ENCODE assay signal across 11 cellular contexts in the genomic region with DNA sequence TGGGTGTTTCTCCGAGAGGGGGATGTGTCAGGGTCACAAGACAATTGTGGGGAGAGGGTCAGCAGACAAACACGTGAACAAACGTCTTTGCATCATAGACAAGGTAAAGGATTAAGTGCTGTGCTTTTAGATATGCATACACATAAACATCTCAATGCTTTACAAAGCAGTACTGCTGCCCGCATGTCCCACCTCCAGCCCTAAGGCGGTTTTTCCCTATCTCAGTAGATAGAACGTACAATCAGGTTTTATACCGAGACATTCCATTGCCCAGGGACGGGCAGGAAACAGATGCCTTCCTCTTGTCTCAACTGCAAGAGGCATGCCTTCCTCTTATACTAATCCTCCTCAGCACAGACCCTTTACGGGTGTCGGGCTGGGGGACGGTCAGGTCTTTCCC. TPM values are rescaled to one million over a fixed set of nuclear protein-coding genes. Genes with fewer than 3 reads are reported as not detected.
DNase-seq lines count a peak whose midpoint lies in the region; ATAC-seq and TF ChIP-seq lines count a peak whose summit lies in the region.
"Not testable (repeated sequence)": the region's sequence is repeated elsewhere in the genome, so short reads cannot be mapped to it uniquely, and the experiment has no call there.
"Had no signal": no experiment of that assay in that cellular context is flagged by ENCODE, and none has a peak within 500 bp of the region (broad histone marks: within the 10 kb centered on the region; RNA-seq: fewer than 3 reads in every experiment).

No MANE protein-coding gene starts in this region.

- peaks cover 44% of the 10 kb centered on the region for H3K4me1 Mint-ChIP-seq in GM23338
- H3K4me1 Mint-ChIP-seq in endodermal cell = peaks cover 45% of the 10 kb centered on the region
- peaks cover 17% of the 10 kb centered on the region for H3K4me1 Mint-ChIP-seq in neural progenitor cell

- H3K4me2 ChIP-seq in BLaER1 treated with 17β-estradiol and CSF1 and Interleukin-3, amounts not matched to agents 10 nM and 100 nM = peak overlapping the region in 9 of 11 experiments; percentile 33 to 68 (median 55); a peak in 15 of 22 replicates
- not testable (repeated sequence) for H3K4me2 ChIP-seq in GM23338
- H3K4me2 ChIP-seq in hepatocyte (peak overlapping the region; percentile 6), neural progenitor cell (peak overlapping the region; percentile 7)

- not testable (repeated sequence) for TF ChIP-seq CTCF in GM23338 (conservative IDR thresholded peaks at IDR 0.05; ENCODE audit: low read depth in 2 of 2); endodermal cell (conservative IDR thresholded peaks at IDR 0.05); hepatocyte (IDR thresholded peaks at IDR 0.05; ENCODE audit: poor library complexity); neural progenitor cell (IDR thresholded peaks at IDR 0.05); upper lobe of right lung (IDR thresholded peaks at IDR 0.05)

- not testable (repeated sequence) for H3K27me3 Mint-ChIP-seq in GM23338 (ENCODE audit: insufficient read depth, low read depth, poor library complexity); endodermal cell (ENCODE audit: insufficient read depth); neural progenitor cell (ENCODE audit: insufficient read depth, low read depth)

- not testable (repeated sequence) for H3K27me3 ChIP-seq in BLaER1 treated with 17β-estradiol and CSF1 and Interleukin-3, amounts not matched to agents 10 nM and 100 nM; GM23338 (ENCODE audit: insufficient read depth); HUES64 (ENCODE audit: insufficient read depth, low read length); endodermal cell (ENCODE audit: control insufficient read depth, insufficient read depth, low read length, poor library complexity, severe bottlenecking); hepatocyte; upper lobe of right lung
- peaks cover 17% of the 10 kb centered on the region for H3K27me3 ChIP-seq in neural progenitor cell

- intact Hi-C loops in upper lobe of right lung (cut with DNase I) = not testable (repeated sequence)

- peaks cover 21 to 46% (median 36%) of the 10 kb centered on the region in 10 experiments for H3K4me1 ChIP-seq in BLaER1 treated with 17β-estradiol and CSF1 and Interleukin-3, amounts not matched to agents 10 nM and 100 nM
- H3K4me1 ChIP-seq in GM23338 (ENCODE audit: insufficient read depth) (peaks cover 37% of the 10 kb centered on the region), HUES64 (ENCODE audit: insufficient read depth, low read length) (peaks cover 43% of the 10 kb centered on the region), endodermal cell (ENCODE audit: control insufficient read depth, insufficient read depth, low read length) (peaks cover 11% of the 10 kb centered on the region), hepatocyte (ENCODE audit: insufficient read depth) (peaks cover 32% of the 10 kb centered on the region), neural progenitor cell (peaks cover 38% of the 10 kb centered on the region), upper lobe of right lung (peaks cover 17% of the 10 kb centered on the region)

- not testable (repeated sequence) for H3K4me3 Mint-ChIP-seq in GM23338, neural progenitor cell
- H3K4me3 Mint-ChIP-seq in endodermal cell = peak overlapping the region; percentile 31

- H3K36me3 Mint-ChIP-seq in GM23338 (ENCODE audit: low read depth) = peaks cover 31% of the 10 kb centered on the region
- not testable (repeated sequence) for H3K36me3 Mint-ChIP-seq in endodermal cell (ENCODE audit: low read depth); neural progenitor cell

- H3K9me3 ChIP-seq in BLaER1 treated with 17β-estradiol and CSF1 and Interleukin-3, amounts not matched to agents 10 nM and 100 nM (replicated peaks in 1 of 11) = peaks cover 13 to 15% (median 15%) of the 10 kb centered on the region in 11 experiments
- H3K9me3 ChIP-seq in HUES64 (ENCODE audit: insufficient read depth, low read depth, low read length) (peaks cover 16% of the 10 kb centered on the region), endodermal cell (ENCODE audit: control insufficient read depth, low read length) (peaks cover 17% of the 10 kb centered on the region)
- not testable (repeated sequence) for H3K9me3 ChIP-seq in hepatocyte (ENCODE audit: low read depth); neural progenitor cell (ENCODE audit: low read depth); upper lobe of right lung

- not testable (repeated sequence) for H3K27ac Mint-ChIP-seq in GM23338, neural progenitor cell
- peak overlapping the region; percentile 89 for H3K27ac Mint-ChIP-seq in endodermal cell

- H3K36me3 ChIP-seq in BLaER1 treated with 17β-estradiol and CSF1 and Interleukin-3, amounts not matched to agents 10 nM and 100 nM; HUES64 (ENCODE audit: insufficient read depth, low read length); endodermal cell (ENCODE audit: control insufficient read depth, insufficient read depth, low read length); hepatocyte (replicated peaks; ENCODE audit: insufficient read depth, low read depth); neural progenitor cell; upper lobe of right lung: not testable (repeated sequence)
- peaks cover 14% of the 10 kb centered on the region for H3K36me3 ChIP-seq in GM23338 (ENCODE audit: insufficient read depth)

- not testable (repeated sequence) for DNase-seq in GM23338 (ENCODE audit: low spot score); endodermal cell; hepatocyte (ENCODE audit: low spot score); neural progenitor cell (ENCODE audit: low spot score); upper lobe of right lung

- not testable (repeated sequence) for H3K79me2 ChIP-seq in GM23338 (replicated peaks; ENCODE audit: insufficient read depth); hepatocyte; neural progenitor cell (ENCODE audit: low read depth)

- WGBS in HUES64 = 4% methylated on average over 6 of the region's 11 CpGs
- WGBS in endodermal cell (ENCODE audit: insufficient coverage in 1 of 2, insufficient read length in 1 of 2), 2 experiments = 11% methylated on average over 4 of the region's 11 CpGs; no CpG with 5 or more reads in 1 of the 2 experiments
- 13% methylated on average over 8 of the region's 11 CpGs for whole genome bisulfite sequencing in hepatocyte (ENCODE audit: low lambda C conversion rate, missing lambda C conversion rate)

- not testable (repeated sequence) for H3K9ac ChIP-seq in BLaER1 treated with 17β-estradiol and CSF1 and Interleukin-3, amounts not matched to agents 10 nM and 100 nM; endodermal cell (ENCODE audit: extremely low read depth, low read length, poor library complexity, severe bottlenecking); neural progenitor cell
- peak overlapping the region; percentile 74; the same call in 1 of the 2 replicates for H3K9ac ChIP-seq in HUES64 (ENCODE audit: low read depth, low read length)

- not testable (repeated sequence) for H4K20me1 ChIP-seq in BLaER1 treated with 17β-estradiol and CSF1 and Interleukin-3, amounts not matched to agents 10 nM and 100 nM; GM23338 (replicated peaks; ENCODE audit: insufficient read depth); hepatocyte (ENCODE audit: insufficient read depth, poor library complexity, severe bottlenecking); neural progenitor cell (ENCODE audit: low read depth)

- H3F3A ChIP-seq in GM23338 (replicated peaks; ENCODE audit: low read depth) (peaks cover 16% of the 10 kb centered on the region), neural progenitor cell (ENCODE audit: low read depth) (peaks cover 33% of the 10 kb centered on the region)

- not testable (repeated sequence) for H3K27ac ChIP-seq in BLaER1 treated with 17β-estradiol and CSF1 and Interleukin-3, amounts not matched to agents 10 nM and 100 nM; endodermal cell (ENCODE audit: low read depth, low read length); neural progenitor cell
- peak overlapping the region; percentile 100 for H3K27ac ChIP-seq in GM23338 (ENCODE audit: low read depth)
- H3K27ac ChIP-seq in HUES64 (ENCODE audit: low read depth, low read length) = peak overlapping the region; percentile 97; the same call in 1 of the 2 replicates
- H3K27ac ChIP-seq in hepatocyte = peak overlapping the region; percentile 92
- H3K27ac ChIP-seq in upper lobe of right lung = peak overlapping the region; percentile 72

- ATAC-seq in GM23338, upper lobe of right lung: not testable (repeated sequence)

- H3K4me3 ChIP-seq in BLaER1 treated with 17β-estradiol and CSF1 and Interleukin-3, amounts not matched to agents 10 nM and 100 nM; GM23338; HUES64 (ENCODE audit: low read length); hepatocyte; upper lobe of right lung: not testable (repeated sequence)
- peak overlapping the region; percentile 7 for H3K4me3 ChIP-seq in endodermal cell (ENCODE audit: low read length)
- H3K4me3 ChIP-seq in neural progenitor cell = peak overlapping the region; percentile 1

- H2AFZ ChIP-seq in GM23338; hepatocyte; neural progenitor cell (replicated peaks): not testable (repeated sequence)

- H3K9me3 Mint-ChIP-seq in GM23338 = peaks cover 36% of the 10 kb centered on the region
- peaks cover 29% of the 10 kb centered on the region for H3K9me3 Mint-ChIP-seq in endodermal cell
- H3K9me3 Mint-ChIP-seq in neural progenitor cell = not testable (repeated sequence)

- not testable (repeated sequence) for H3K9me2 ChIP-seq in GM23338 (ENCODE audit: insufficient read depth); hepatocyte (replicated peaks; ENCODE audit: insufficient read depth)

RNA-seq across cellular contexts. Expression of gene PLAAT4, which starts 8.5 kb away (rescaled TPM):
- 0.69 and 3.3 TPM in 2 replicates for total RNA-seq in GM23338 (2014; rRNA removed; shearing (Covaris generic))
- polyA plus RNA-seq in GM23338 (2016; fragmentation: Nextera tagmentation; extraction: Ambion mirVana) (4.6 and 5.0 TPM in 2 replicates), hepatocyte (7.9 and 16.0 TPM in 2 replicates)
- polyA plus RNA-seq in HUES64 (2013, experiment 1 of 2) = 1.3 TPM
- 0.76 TPM for polyA plus RNA-seq in HUES64 (2013, experiment 2 of 2)
- total RNA-seq in endodermal cell (under 1 TPM in 1 of 2 donors, not detected in 1; 0.58 TPM), hepatocyte (13.7 and 17.5 TPM in 2 replicates), neural progenitor cell (ENCODE audit: low replicate concordance) (not detected in 2 replicates), upper lobe of right lung (185 TPM)
- not detected for polyA plus RNA-seq in endodermal cell (2013, experiment 1 of 2)
- polyA plus RNA-seq in endodermal cell (2013, experiment 2 of 2) = not detected

RNA-seq across cellular contexts. Expression of gene LGALS12, which starts 22.3 kb away (rescaled TPM):
- 0.62 and 0.94 TPM in 2 replicates for total RNA-seq in GM23338 (2014; rRNA removed; shearing (Covaris generic))
- polyA plus RNA-seq in GM23338 (2016; fragmentation: Nextera tagmentation; extraction: Ambion mirVana) (0.57 and 1.2 TPM in 2 replicates), hepatocyte (not detected in 2 replicates)
- polyA plus RNA-seq in HUES64 (2013, experiment 1 of 2) = 0.95 TPM
- polyA plus RNA-seq in HUES64 (2013, experiment 2 of 2) = 0.76 TPM
- total RNA-seq in endodermal cell (10 to 100 TPM in 1 of 2 donors, 1 to 10 TPM in 1; 6.7 to 15.9 TPM), hepatocyte (not detected in 2 replicates), neural progenitor cell (ENCODE audit: low replicate concordance) (not detected in 2 replicates), upper lobe of right lung (0.49 TPM)
- 0.50 TPM for polyA plus RNA-seq in endodermal cell (2013, experiment 1 of 2)
- 0.62 TPM for polyA plus RNA-seq in endodermal cell (2013, experiment 2 of 2)
- total RNA-seq: A673 had no signal
- polyA plus RNA-seq: AG04450; CD4-positive, CD25-positive, alpha-beta regulatory T cell had no signal

RNA-seq across cellular contexts. Expression of gene PLAAT2, which starts 35.0 kb away (rescaled TPM):
- total RNA-seq in GM23338 (2014; rRNA removed; shearing (Covaris generic)) = 0.66 TPM in 1 of 2 replicates, not detected in the other
- polyA plus RNA-seq in GM23338 (2016; fragmentation: Nextera tagmentation; extraction: Ambion mirVana) = 0.42 and 0.78 TPM in 2 replicates
- not detected for polyA plus RNA-seq in HUES64 (2013, experiment 1 of 2)
- not detected for polyA plus RNA-seq in HUES64 (2013, experiment 2 of 2)
- total RNA-seq in endodermal cell = not detected
- polyA plus RNA-seq in endodermal cell (2013, experiment 1 of 2) = not detected
- not detected for polyA plus RNA-seq in endodermal cell (2013, experiment 2 of 2)
- 0.77 and 1.2 TPM in 2 replicates for total RNA-seq in hepatocyte
- 1.9 and 3.0 TPM in 2 replicates for polyA plus RNA-seq in hepatocyte
- total RNA-seq in neural progenitor cell (ENCODE audit: low replicate concordance) = not detected in 2 replicates
- total RNA-seq in upper lobe of right lung = 4.2 TPM
- total RNA-seq: A673; CD4-positive, CD25-positive, alpha-beta regulatory T cell; H7 had no signal
- polyA plus RNA-seq: AG04450 had no signal

RNA-seq across cellular contexts. Expression of gene PLAAT5, which starts 37.2 kb away (rescaled TPM):
- total RNA-seq in GM23338 (2014; rRNA removed; shearing (Covaris generic)) = 10.4 and 11.6 TPM in 2 replicates
- 7.5 and 7.7 TPM in 2 replicates for polyA plus RNA-seq in GM23338 (2016; fragmentation: Nextera tagmentation; extraction: Ambion mirVana)
- polyA plus RNA-seq in HUES64 (2013, experiment 1 of 2) = 1.3 TPM
- polyA plus RNA-seq in HUES64 (2013, experiment 2 of 2) = 0.95 TPM
- total RNA-seq in endodermal cell = 10 to 100 TPM; 14.0 to 18.1 TPM
- polyA plus RNA-seq in endodermal cell (2013, experiment 1 of 2) = 0.71 TPM
- 0.33 TPM for polyA plus RNA-seq in endodermal cell (2013, experiment 2 of 2)
- 0.92 and 1.6 TPM in 2 replicates for total RNA-seq in hepatocyte
- polyA plus RNA-seq in hepatocyte = 0.18 and 0.95 TPM in 2 replicates
- 0.77 TPM in 1 of 2 replicates, not detected in the other for total RNA-seq in neural progenitor cell (ENCODE audit: low replicate concordance)
- 3.6 TPM for total RNA-seq in upper lobe of right lung
- total RNA-seq: A673 had no signal
- polyA plus RNA-seq: AG04450; CD4-positive, CD25-positive, alpha-beta regulatory T cell had no signal

Comparison
In these comparisons a context has a peak if more than half of its experiments do, and no peak if none do; other contexts are left out.
1. RNA of gene PLAAT4, which starts 8.5 kb away (total RNA-seq): 185 TPM in upper lobe of right lung (single experiment); 13.7 to 17.5 TPM in hepatocyte, 0.69 to 3.3 TPM in GM23338, 0.58 TPM in endodermal cell and not detected in neural progenitor cell; every median in the first group is over 10 times any median in the second.